Comparison of ENCODE assay signal across 8 cellular contexts in genomic region chr19:4401482-4402170, GRCh38. TPM values are rescaled to one million over a fixed set of nuclear protein-coding genes. Genes with fewer than 3 reads are reported as not detected.
A peak's percentile ranks its signal among the peaks of the same experiment; 100 is the strongest.
DNase-seq lines count a peak whose midpoint lies in the region; ATAC-seq, FAIRE-seq and TF ChIP-seq lines count a peak whose summit lies in the region.

No MANE protein-coding gene starts in this region.

- DNase-seq in bronchial epithelial cell (ENCODE audit: low read depth) = no peak
- DNase-seq in stimulated activated CD4-positive, alpha-beta T cell treated with anti-CD3 and anti-CD28 coated beads, Interleukin-4, amount 100 ng/mL, for 4 hours = no peak
- DNase-seq in GM03348 (ENCODE audit: low spot score) = no peak

- ATAC-seq in HG03196 (IDR thresholded peaks at IDR 0.05; ENCODE audit: unreplicated experiment) = no peak
- no peak for ATAC-seq in GM21528 (IDR thresholded peaks at IDR 0.05; ENCODE audit: low FRiP score, unreplicated experiment)

- H3K36me3 ChIP-seq in ACC112 (ENCODE audit: insufficient read depth, low read length) (no peaks in the 10 kb centered on the region), HUES64 (ENCODE audit: insufficient read depth, low read length) (peaks cover 32% of the 10 kb centered on the region), bronchial epithelial cell (ENCODE audit: control insufficient read depth, insufficient read depth, low read length) (peaks cover 11% of the 10 kb centered on the region), muscle layer of colon (ENCODE audit: insufficient read depth, low read length) (peaks cover 9% of the 10 kb centered on the region)

- H3K79me2 ChIP-seq in ACC112 (ENCODE audit: control insufficient read depth, insufficient read depth, low read length, unreplicated experiment) = peaks cover 76% of the 10 kb centered on the region

- no peak for TF ChIP-seq CTCF in bronchial epithelial cell (IDR thresholded peaks at IDR 0.05; ENCODE audit: insufficient read depth, low read length, severe bottlenecking)

- no peak for FAIRE-seq in bronchial epithelial cell (lab: Jason Lieb, UNC)

- peak overlapping the region; percentile 77 for H3K27ac ChIP-seq in ACC112 (ENCODE audit: low read depth, low read length)
- peak overlapping the region; percentile 59; the same call in 1 of the 2 replicates for H3K27ac ChIP-seq in HUES64 (ENCODE audit: low read depth, low read length)
- peak overlapping the region; percentile 74 for H3K27ac ChIP-seq in muscle layer of colon (ENCODE audit: low read depth, low read length)

- H2AFZ ChIP-seq in ACC112 (ENCODE audit: low read length, unreplicated experiment) = peak overlapping the region; percentile 4

- no peaks in the 10 kb centered on the region for H3K9me3 ChIP-seq in HUES64 (ENCODE audit: insufficient read depth, low read depth, low read length)
- no peaks in the 10 kb centered on the region for H3K9me3 ChIP-seq in muscle layer of colon (ENCODE audit: low read length)

- H3K4me3 ChIP-seq in ACC112 (ENCODE audit: low read depth, low read length) = peak overlapping the region; percentile 93
- peak overlapping the region; percentile 89 for H3K4me3 ChIP-seq in HUES64 (ENCODE audit: low read length)
- H3K4me3 ChIP-seq in bronchial epithelial cell (ENCODE audit: low read depth, low read length) = peak overlapping the region; percentile 33
- H3K4me3 ChIP-seq in muscle layer of colon (ENCODE audit: low read depth in 1 of 2, low read length in 2 of 2) = peak overlapping the region in 1 of 2 donors; percentile 62

- H3K27me3 ChIP-seq in ACC112 (ENCODE audit: insufficient read depth, low read length) (no peaks in the 10 kb centered on the region), HUES64 (ENCODE audit: insufficient read depth, low read length) (no peaks in the 10 kb centered on the region), bronchial epithelial cell (ENCODE audit: control insufficient read depth, insufficient read depth, low read length) (no peaks in the 10 kb centered on the region), muscle layer of colon (ENCODE audit: control insufficient read depth in 1 of 2, insufficient read depth in 2 of 2, low read length in 2 of 2) (no peaks in the 10 kb centered on the region)

- H3K4me1 ChIP-seq in ACC112 (ENCODE audit: control insufficient read depth, insufficient read depth, low read length, unreplicated experiment) (peaks cover 22% of the 10 kb centered on the region), HUES64 (ENCODE audit: insufficient read depth, low read length) (peaks cover 22% of the 10 kb centered on the region), muscle layer of colon (ENCODE audit: insufficient read depth, low read length) (peaks cover 39% of the 10 kb centered on the region)

- WGBS in HUES64 = 63% methylated on average over 12 of the region's 14 CpGs

- peak overlapping the region; percentile 57; the same call in 1 of the 2 replicates for H3K9ac ChIP-seq in HUES64 (ENCODE audit: low read depth, low read length)
- peak overlapping the region; percentile 55 for H3K9ac ChIP-seq in muscle layer of colon (ENCODE audit: low read length)

RNA-seq across cellular contexts. Expression of gene CHAF1A, which starts 0.8 kb away (rescaled TPM):
- polyA plus RNA-seq in HUES64 (2013, experiment 1 of 2) = 70.0 TPM
- 65.6 TPM for polyA plus RNA-seq in HUES64 (2013, experiment 2 of 2)
- 3.7 and 7.9 TPM in 2 replicates for total RNA-seq in bronchial epithelial cell

RNA-seq across cellular contexts. Expression of gene SH3GL1, which starts 1.3 kb away (rescaled TPM):
- polyA plus RNA-seq in HUES64 (2013, experiment 1 of 2) = 79.1 TPM
- polyA plus RNA-seq in HUES64 (2013, experiment 2 of 2) = 76.6 TPM
- 23.4 and 55.3 TPM in 2 replicates for total RNA-seq in bronchial epithelial cell

RNA-seq across cellular contexts. Expression of gene UBXN6, which starts 56.0 kb away (rescaled TPM):
- polyA plus RNA-seq in HUES64 (2013, experiment 1 of 2) = 27.8 TPM
- 24.9 TPM for polyA plus RNA-seq in HUES64 (2013, experiment 2 of 2)
- total RNA-seq in bronchial epithelial cell = 116 and 119 TPM in 2 replicates

RNA-seq across cellular contexts. Expression of gene MPND, which starts 58.3 kb away (rescaled TPM):
- 22.9 TPM for polyA plus RNA-seq in HUES64 (2013, experiment 1 of 2)
- 19.0 TPM for polyA plus RNA-seq in HUES64 (2013, experiment 2 of 2)
- 3.7 and 6.4 TPM in 2 replicates for total RNA-seq in bronchial epithelial cell
